ENCODE assay signal across 24 cellular contexts in the genomic region with DNA sequence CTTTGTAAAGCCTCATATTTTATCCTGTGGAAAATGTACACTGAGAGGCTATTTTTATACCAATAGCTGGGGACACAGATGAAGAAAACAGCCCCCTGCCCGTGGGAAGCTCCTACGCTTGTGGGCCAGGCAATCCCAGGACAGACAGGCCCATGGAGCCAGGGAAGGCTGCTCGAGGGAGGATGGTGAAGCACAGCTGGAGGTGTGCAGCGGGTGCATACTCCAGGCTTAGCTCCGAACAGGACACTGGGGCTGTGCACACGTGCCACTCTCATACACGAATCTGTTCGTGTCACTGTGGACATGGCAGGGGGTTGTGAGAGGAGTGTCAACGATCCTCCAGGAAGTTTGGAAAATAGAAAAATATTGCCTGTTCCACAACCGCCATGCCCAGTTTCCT. TPM values are rescaled to one million over a fixed set of nuclear protein-coding genes. Genes with fewer than 3 reads are reported as not detected.
"Had no signal": no experiment of that assay in that cellular context is flagged by ENCODE, and none has a peak within 500 bp of the region (broad histone marks: within the 10 kb centered on the region; RNA-seq: fewer than 3 reads in every experiment).

No MANE protein-coding gene starts in this region.

- DNase-seq: activated CD4-positive, alpha-beta memory T cell treated with anti-CD3 and anti-CD28 coated beads, Interleukin-2, amount 10 ng/mL, durations not matched to agents 7 days and 5 days; activated CD4-positive, alpha-beta T cell treated with anti-CD3 and anti-CD28 coated beads for 1 hour; activated CD4-positive, alpha-beta T cell treated with anti-CD3 and anti-CD28 coated beads, Interleukin-2, amount 10 ng/mL, durations not matched to agents 7 days and 5 days; activated CD8-positive, alpha-beta memory T cell treated with anti-CD3 and anti-CD28 coated beads, Interleukin-2, amount 50 U/mL, for 48 hours; activated gamma-delta T cell; activated naive CD4-positive, alpha-beta T cell treated with anti-CD3 and anti-CD28 coated beads, Interleukin-2, amount 10 ng/mL, durations not matched to agents 7 days and 5 days; activated naive CD8-positive, alpha-beta T cell treated with anti-CD3 and anti-CD28 coated beads, Interleukin-2, amount 10 ng/mL, durations not matched to agents 7 days and 5 days; activated T-cell treated with anti-CD3 and anti-CD28 coated beads, Interleukin-2, amount 50 U/mL, for 24 hours; brain microvascular endothelial cell; caudate nucleus; endodermal cell; foreskin keratinocyte; left ventricle myocardium inferior; natural killer cell; psoas muscle; spleen; stimulated activated naive CD4-positive, alpha-beta T cell treated with Interleukin-2 at 50 U/mL for 16 hours; T-helper 2 cell had no signal

- H3K27me3 ChIP-seq: brain microvascular endothelial cell, esophagus muscularis mucosa, neutrophil, ovary, spleen, vagina had no signal

- H3K36me3 ChIP-seq: brain microvascular endothelial cell, esophagus muscularis mucosa, left ventricle myocardium inferior, neutrophil, ovary, spleen, vagina had no signal

- H3K27ac ChIP-seq: brain microvascular endothelial cell, esophagus muscularis mucosa, foreskin keratinocyte, left ventricle myocardium inferior, neutrophil, ovary, psoas muscle, spleen, vagina had no signal

- H3K4me1 Mint-ChIP-seq: activated CD4-positive, alpha-beta memory T cell treated with anti-CD3 and anti-CD28 coated beads, Interleukin-2, amount 10 ng/mL, durations not matched to agents 7 days and 5 days; activated CD4-positive, alpha-beta T cell treated with anti-CD3 and anti-CD28 coated beads, Interleukin-2, amount 10 ng/mL, durations not matched to agents 7 days and 5 days; activated naive CD4-positive, alpha-beta T cell treated with anti-CD3 and anti-CD28 coated beads, Interleukin-2, amount 10 ng/mL, durations not matched to agents 7 days and 5 days; activated naive CD8-positive, alpha-beta T cell treated with anti-CD3 and anti-CD28 coated beads, Interleukin-2, amount 10 ng/mL, durations not matched to agents 7 days and 5 days; natural killer cell had no signal

- H3K4me3 Mint-ChIP-seq: activated CD4-positive, alpha-beta memory T cell treated with anti-CD3 and anti-CD28 coated beads, Interleukin-2, amount 10 ng/mL, durations not matched to agents 7 days and 5 days; activated CD4-positive, alpha-beta T cell treated with anti-CD3 and anti-CD28 coated beads, Interleukin-2, amount 10 ng/mL, durations not matched to agents 7 days and 5 days; activated naive CD4-positive, alpha-beta T cell treated with anti-CD3 and anti-CD28 coated beads, Interleukin-2, amount 10 ng/mL, durations not matched to agents 7 days and 5 days; activated naive CD8-positive, alpha-beta T cell treated with anti-CD3 and anti-CD28 coated beads, Interleukin-2, amount 10 ng/mL, durations not matched to agents 7 days and 5 days; activated T-cell treated with anti-CD3 and anti-CD28 coated beads, Interleukin-2, amount 50 U/mL, for 24 hours; dendritic cell treated with granulocyte-macrophage colony-stimulating factor and Interleukin-4, amounts not matched to agents 40 ng/mL and 50 ng/mL, for 4 days; endodermal cell; natural killer cell; type B pancreatic cell had no signal

- H3K27ac Mint-ChIP-seq: activated CD4-positive, alpha-beta memory T cell treated with anti-CD3 and anti-CD28 coated beads, Interleukin-2, amount 10 ng/mL, durations not matched to agents 7 days and 5 days; activated CD4-positive, alpha-beta T cell treated with anti-CD3 and anti-CD28 coated beads, Interleukin-2, amount 10 ng/mL, durations not matched to agents 7 days and 5 days; activated naive CD4-positive, alpha-beta T cell treated with anti-CD3 and anti-CD28 coated beads, Interleukin-2, amount 10 ng/mL, durations not matched to agents 7 days and 5 days; activated naive CD8-positive, alpha-beta T cell treated with anti-CD3 and anti-CD28 coated beads, Interleukin-2, amount 10 ng/mL, durations not matched to agents 7 days and 5 days; activated T-cell treated with anti-CD3 and anti-CD28 coated beads, Interleukin-2, amount 50 U/mL, for 24 hours; dendritic cell treated with granulocyte-macrophage colony-stimulating factor and Interleukin-4, amounts not matched to agents 40 ng/mL and 50 ng/mL, for 4 days; natural killer cell; type B pancreatic cell had no signal

- H3K4me1 ChIP-seq: foreskin keratinocyte had no signal

- H3K27me3 Mint-ChIP-seq: activated naive CD8-positive, alpha-beta T cell treated with anti-CD3 and anti-CD28 coated beads, Interleukin-2, amount 10 ng/mL, durations not matched to agents 7 days and 5 days; activated T-cell treated with anti-CD3 and anti-CD28 coated beads, Interleukin-2, amount 50 U/mL, for 24 hours; dendritic cell treated with granulocyte-macrophage colony-stimulating factor and Interleukin-4, amounts not matched to agents 40 ng/mL and 50 ng/mL, for 4 days; type B pancreatic cell had no signal

- H3K4me3 ChIP-seq: esophagus muscularis mucosa, left ventricle myocardium inferior, ovary, psoas muscle, spleen, vagina had no signal

- H3K9me3 Mint-ChIP-seq: activated CD4-positive, alpha-beta memory T cell treated with anti-CD3 and anti-CD28 coated beads, Interleukin-2, amount 10 ng/mL, durations not matched to agents 7 days and 5 days; activated CD4-positive, alpha-beta T cell treated with anti-CD3 and anti-CD28 coated beads, Interleukin-2, amount 10 ng/mL, durations not matched to agents 7 days and 5 days; activated naive CD4-positive, alpha-beta T cell treated with anti-CD3 and anti-CD28 coated beads, Interleukin-2, amount 10 ng/mL, durations not matched to agents 7 days and 5 days; activated naive CD8-positive, alpha-beta T cell treated with anti-CD3 and anti-CD28 coated beads, Interleukin-2, amount 10 ng/mL, durations not matched to agents 7 days and 5 days; activated T-cell treated with anti-CD3 and anti-CD28 coated beads, Interleukin-2, amount 50 U/mL, for 24 hours; dendritic cell treated with granulocyte-macrophage colony-stimulating factor and Interleukin-4, amounts not matched to agents 40 ng/mL and 50 ng/mL, for 4 days; endodermal cell; natural killer cell; type B pancreatic cell had no signal

- ATAC-seq: foreskin keratinocyte, natural killer cell, psoas muscle had no signal

- H3K36me3 Mint-ChIP-seq: activated naive CD4-positive, alpha-beta T cell treated with anti-CD3 and anti-CD28 coated beads, Interleukin-2, amount 10 ng/mL, durations not matched to agents 7 days and 5 days; activated naive CD8-positive, alpha-beta T cell treated with anti-CD3 and anti-CD28 coated beads, Interleukin-2, amount 10 ng/mL, durations not matched to agents 7 days and 5 days; natural killer cell had no signal

- H3K9me3 ChIP-seq: esophagus muscularis mucosa, left ventricle myocardium inferior, neutrophil, ovary, psoas muscle, spleen, vagina had no signal

RNA-seq across cellular contexts. Expression of gene SMAD6, which starts 36.1 kb away (rescaled TPM):
- total RNA-seq: foreskin keratinocyte had no signal
